ENCODE assay signal across 39 cellular contexts in genomic region chr1:202677433-202677832, GRCh38. TPM values are rescaled to one million over a fixed set of nuclear protein-coding genes. Genes with fewer than 3 reads are reported as not detected.
"Had no signal": no experiment of that assay in that cellular context is flagged by ENCODE, and none has a peak within 500 bp of the region (broad histone marks: within the 10 kb centered on the region; RNA-seq: fewer than 3 reads in every experiment).

No MANE protein-coding gene starts in this region.

- H3K36me3 ChIP-seq: MG63 had no signal

- H3K9me3 ChIP-seq: MG63 had no signal

- DNase-seq: Karpas-422, Kasumi-1, MG63, MM.1S, MV-4-11, NCI-H1048, NCI-H1092, NCI-H1092 treated with DMSO at 0.1 percent for 48 hours, NCI-H1105, NCI-H1105 treated with DMSO at 0.1 percent for 48 hours, NCI-H1417, NCI-H1417 treated with DMSO at 0.1 percent for 48 hours, NCI-H1436, NCI-H1436 treated with DMSO at 0.1 percent for 48 hours, NCI-H146, NCI-H1694, NCI-H1694 treated with DMSO at 0.1 percent for 48 hours, NCI-H187, NCI-H187 treated with DMSO at 0.1 percent for 48 hours, NCI-H1930, NCI-H2029, NCI-H2029 treated with DMSO at 0.1 percent for 48 hours, NCI-H2081, NCI-H2081 treated with DMSO at 0.1 percent for 48 hours, NCI-H2107, NCI-H2171, NCI-H2171 treated with DMSO at 0.1 percent for 48 hours, NCI-H2227 treated with DMSO at 0.1 percent for 48 hours, NCI-H226, NCI-H345, NCI-H446, NCI-H446 treated with DMSO at 0.1 percent for 48 hours, NCI-H510A, NCI-H510A treated with DMSO at 0.1 percent for 48 hours had no signal

- H3K4me3 ChIP-seq: MG63 had no signal

- H3K4me2 ChIP-seq: KMS-11 had no signal

- H3K9ac ChIP-seq: KMS-11 had no signal

- H3K27me3 ChIP-seq: MG63 had no signal

- H3K27ac ChIP-seq: KMS-11 had no signal

RNA-seq across cellular contexts. Expression of gene SYT2, which starts 32.8 kb away (rescaled TPM):
- total RNA-seq: LHCN-M2, M059J, MCF 10A, NCI-H460 had no signal
